ENCODE assay signal across 8 cellular contexts in genomic region chr9:4366649-4367330, GRCh38.
DNase-seq lines count a peak whose midpoint lies in the region; ATAC-seq and TF ChIP-seq lines count a peak whose summit lies in the region.

No MANE protein-coding gene starts in this region.

- peaks cover 10% of the 10 kb centered on the region; the same call in 1 of the 2 replicates for H3K9me2 ChIP-seq in GM23338 (ENCODE audit: insufficient read depth)

- no peaks in the 10 kb centered on the region for H3K9me3 Mint-ChIP-seq in GM23338
- H3K9me3 Mint-ChIP-seq in activated naive CD8-positive, alpha-beta T cell treated with anti-CD3 and anti-CD28 coated beads, Interleukin-2, amount 50 U/mL, for 24 hours = no peaks in the 10 kb centered on the region
- H3K9me3 Mint-ChIP-seq in activated T-helper 2 cell treated with anti-CD3 and anti-CD28 coated beads, Interferon-gamma antibody, Interleukin-2, Interleukin-4, amounts not matched to agents 10 μg/mL and 5 μg/mL and 100 μg/mL, durations not matched to agents 14 hours and 24 hours and 36 hours = no peaks in the 10 kb centered on the region

- peaks cover 1% of the 10 kb centered on the region for H3K27me3 Mint-ChIP-seq in GM23338 (ENCODE audit: insufficient read depth, low read depth, poor library complexity)
- H3K27me3 Mint-ChIP-seq in activated naive CD8-positive, alpha-beta T cell treated with anti-CD3 and anti-CD28 coated beads, Interleukin-2, amount 50 U/mL, for 24 hours = peaks cover 5% of the 10 kb centered on the region
- H3K27me3 Mint-ChIP-seq in activated T-helper 2 cell treated with anti-CD3 and anti-CD28 coated beads, Interferon-gamma antibody, Interleukin-2, Interleukin-4, amounts not matched to agents 10 μg/mL and 5 μg/mL and 100 μg/mL, durations not matched to agents 14 hours and 24 hours and 36 hours (ENCODE audit: low read depth) = peaks cover 6% of the 10 kb centered on the region

- H3K4me3 Mint-ChIP-seq in GM23338 = no peak overlapping the region
- H3K4me3 Mint-ChIP-seq in activated naive CD8-positive, alpha-beta T cell treated with anti-CD3 and anti-CD28 coated beads, Interleukin-2, amount 50 U/mL, for 24 hours = no peak overlapping the region
- H3K4me3 Mint-ChIP-seq in activated T-helper 2 cell treated with anti-CD3 and anti-CD28 coated beads, Interferon-gamma antibody, Interleukin-2, Interleukin-4, amounts not matched to agents 10 μg/mL and 5 μg/mL and 100 μg/mL, durations not matched to agents 14 hours and 24 hours and 36 hours (ENCODE audit: low read depth) = no peak overlapping the region

- ATAC-seq in GM23338 (peak; percentile 52), sciatic nerve (no peak)
- ATAC-seq in activated naive CD8-positive, alpha-beta T cell treated with anti-CD3 and anti-CD28 coated beads, Interleukin-2, amount 50 U/mL, for 24 hours = no peak

- H3K27ac ChIP-seq in GM23338 (ENCODE audit: low read depth) = no peak overlapping the region
- no peak overlapping the region for H3K27ac ChIP-seq in left ventricle myocardium inferior (replicated peaks)

- no peak overlapping the region for H3K4me2 ChIP-seq in GM23338

- peaks cover 2% of the 10 kb centered on the region; the same call in 1 of the 3 replicates for H3K4me1 Mint-ChIP-seq in GM23338
- H3K4me1 Mint-ChIP-seq in activated naive CD8-positive, alpha-beta T cell treated with anti-CD3 and anti-CD28 coated beads, Interleukin-2, amount 50 U/mL, for 24 hours = peaks cover 11% of the 10 kb centered on the region
- H3K4me1 Mint-ChIP-seq in activated T-helper 2 cell treated with anti-CD3 and anti-CD28 coated beads, Interferon-gamma antibody, Interleukin-2, Interleukin-4, amounts not matched to agents 10 μg/mL and 5 μg/mL and 100 μg/mL, durations not matched to agents 14 hours and 24 hours and 36 hours (ENCODE audit: low read depth) = peaks cover 9% of the 10 kb centered on the region

- no peaks in the 10 kb centered on the region for H3K27me3 ChIP-seq in GM23338 (ENCODE audit: insufficient read depth)
- no peaks in the 10 kb centered on the region for H3K27me3 ChIP-seq in left ventricle myocardium inferior (ENCODE audit: low read depth)

- no peaks in the 10 kb centered on the region for H3F3A ChIP-seq in GM23338 (replicated peaks; ENCODE audit: low read depth)

- no peaks in the 10 kb centered on the region for H3K36me3 Mint-ChIP-seq in GM23338 (ENCODE audit: low read depth)
- H3K36me3 Mint-ChIP-seq in activated naive CD8-positive, alpha-beta T cell treated with anti-CD3 and anti-CD28 coated beads, Interleukin-2, amount 50 U/mL, for 24 hours (ENCODE audit: low read depth) = no peaks in the 10 kb centered on the region
- H3K36me3 Mint-ChIP-seq in activated T-helper 2 cell treated with anti-CD3 and anti-CD28 coated beads, Interferon-gamma antibody, Interleukin-2, Interleukin-4, amounts not matched to agents 10 μg/mL and 5 μg/mL and 100 μg/mL, durations not matched to agents 14 hours and 24 hours and 36 hours (ENCODE audit: low read depth) = no peaks in the 10 kb centered on the region

- H3K27ac Mint-ChIP-seq in GM23338 = no peak overlapping the region
- H3K27ac Mint-ChIP-seq in activated naive CD8-positive, alpha-beta T cell treated with anti-CD3 and anti-CD28 coated beads, Interleukin-2, amount 50 U/mL, for 24 hours = no peak overlapping the region
- H3K27ac Mint-ChIP-seq in activated T-helper 2 cell treated with anti-CD3 and anti-CD28 coated beads, Interferon-gamma antibody, Interleukin-2, Interleukin-4, amounts not matched to agents 10 μg/mL and 5 μg/mL and 100 μg/mL, durations not matched to agents 14 hours and 24 hours and 36 hours = no peak overlapping the region

- peak in 12 of 14 donors; percentile 12 to 96 (median 67) for DNase-seq in C1 segment of cervical spinal cord (lab: John Stamatoyannopoulos, UW)
- DNase-seq in GM23338 (ENCODE audit: low spot score) = peak; percentile 78
- DNase-seq in NCI-H748 treated with DMSO at 0.1 percent for 48 hours (lab: John Stamatoyannopoulos, UW) = peak; percentile 31
- DNase-seq in activated naive CD8-positive, alpha-beta T cell treated with anti-CD3 and anti-CD28 coated beads, Interleukin-2, amount 50 U/mL, for 24 hours = peak; percentile 32
- DNase-seq in left ventricle myocardium inferior = no peak
- peak; percentile 59 for DNase-seq in sciatic nerve (ENCODE audit: low spot score)
- DNase-seq in activated gamma-delta T cell treated with Interleukin-2 at 50 U/mL for 16 hours = no peak
- no peak for DNase-seq in activated T-helper 2 cell treated with anti-CD3 and anti-CD28 coated beads, Interferon-gamma antibody, Interleukin-2, Interleukin-4, amounts not matched to agents 10 μg/mL and 5 μg/mL and 100 μg/mL, durations not matched to agents 14 hours and 24 hours and 36 hours (ENCODE audit: low spot score)

- TF ChIP-seq CTCF in GM23338 (conservative IDR thresholded peaks at IDR 0.05; ENCODE audit: low read depth in 2 of 2) (peak; percentile 78 to 95), left ventricle myocardium inferior (IDR thresholded peaks at IDR 0.05; ENCODE audit: borderline replicate concordance) (peak; percentile 69)

- no peaks in the 10 kb centered on the region for H3K9me3 ChIP-seq in left ventricle myocardium inferior (replicated peaks)

- H4K20me1 ChIP-seq in GM23338 (replicated peaks; ENCODE audit: insufficient read depth) = no peaks in the 10 kb centered on the region

- intact Hi-C loops in left ventricle myocardium inferior (cut with micrococcal nuclease) = loop anchor here (2.0 kb wide), 1 partner anchor 52 kb away; no protein-coding TSS in a partner anchor
- intact Hi-C loops in sciatic nerve (cut with DNase I) = loop anchor here (10.0 kb wide), 1 partner anchor 52 kb away; no protein-coding TSS in a partner anchor
- intact Hi-C loops in activated T-helper 2 cell treated with anti-CD3 and anti-CD28 coated beads, Interferon-gamma antibody, Interleukin-2, Interleukin-4, amounts not matched to agents 10 μg/mL and 5 μg/mL and 100 μg/mL, durations not matched to agents 14 hours and 24 hours and 36 hours (cut with micrococcal nuclease) = loop anchor here (1.0 to 10.0 kb wide), 2 partner anchors 51 to 142 kb away; no protein-coding TSS in a partner anchor

- H3K79me2 ChIP-seq in GM23338 (replicated peaks; ENCODE audit: insufficient read depth) = no peaks in the 10 kb centered on the region

- H3K36me3 ChIP-seq in GM23338 (ENCODE audit: insufficient read depth) = no peaks in the 10 kb centered on the region
- H3K36me3 ChIP-seq in left ventricle myocardium inferior = no peaks in the 10 kb centered on the region

- H3K4me3 ChIP-seq in GM23338 (no peak overlapping the region), left ventricle myocardium inferior (no peak overlapping the region)

- H2AFZ ChIP-seq in GM23338 = peak overlapping the region; percentile 70; the same call in 1 of the 2 replicates

- H3K4me1 ChIP-seq in GM23338 (ENCODE audit: insufficient read depth) = no peaks in the 10 kb centered on the region
- H3K4me1 ChIP-seq in left ventricle myocardium inferior = no peaks in the 10 kb centered on the region

TF ChIP-seq in GM23338, 12 proteins besides CTCF, POLR2A, EP300 and RAD21 (continues in another document):
- no peak for TF ChIP-seq JUNB (IDR thresholded peaks at IDR 0.05; ENCODE audit: unreplicated experiment)
- no peak for TF ChIP-seq EZH2phosphoT487 (IDR thresholded peaks at IDR 0.05; ENCODE audit: unreplicated experiment)
- no peak for TF ChIP-seq CREB1 (CRISPR knock-in tag; IDR thresholded peaks at IDR 0.05; ENCODE audit: low read depth)
- no peak for TF ChIP-seq STAT1 (IDR thresholded peaks at IDR 0.05; ENCODE audit: unreplicated experiment)
- TF ChIP-seq ZNF114 (CRISPR knock-in tag; IDR thresholded peaks at IDR 0.05) = peak; percentile 96
- no peak for TF ChIP-seq NANOG (IDR thresholded peaks at IDR 0.05; ENCODE audit: borderline replicate concordance)
- TF ChIP-seq POLR2AphosphoS5 (IDR thresholded peaks at IDR 0.05; ENCODE audit: low read depth) = no peak
- TF ChIP-seq ETS1 (IDR thresholded peaks at IDR 0.05) = no peak

Comparison
In these comparisons a context has a peak if more than half of its experiments do, and no peak if none do; other contexts are left out.
1. DNase-seq: peak in C1 segment of cervical spinal cord (12 of 14), GM23338 (single experiment), NCI-H748 treated with DMSO at 0.1 percent for 48 hours (single experiment), activated naive CD8-positive, alpha-beta T cell treated with anti-CD3 and anti-CD28 coated beads, Interleukin-2, amount 50 U/mL, for 24 hours (single experiment) and sciatic nerve (single experiment); none in left ventricle myocardium inferior (single experiment), activated gamma-delta T cell treated with Interleukin-2 at 50 U/mL for 16 hours (single experiment) and activated T-helper 2 cell treated with anti-CD3 and anti-CD28 coated beads, Interferon-gamma antibody, Interleukin-2, Interleukin-4, amounts not matched to agents 10 μg/mL and 5 μg/mL and 100 μg/mL, durations not matched to agents 14 hours and 24 hours and 36 hours (single experiment).